In the genomic region with DNA sequence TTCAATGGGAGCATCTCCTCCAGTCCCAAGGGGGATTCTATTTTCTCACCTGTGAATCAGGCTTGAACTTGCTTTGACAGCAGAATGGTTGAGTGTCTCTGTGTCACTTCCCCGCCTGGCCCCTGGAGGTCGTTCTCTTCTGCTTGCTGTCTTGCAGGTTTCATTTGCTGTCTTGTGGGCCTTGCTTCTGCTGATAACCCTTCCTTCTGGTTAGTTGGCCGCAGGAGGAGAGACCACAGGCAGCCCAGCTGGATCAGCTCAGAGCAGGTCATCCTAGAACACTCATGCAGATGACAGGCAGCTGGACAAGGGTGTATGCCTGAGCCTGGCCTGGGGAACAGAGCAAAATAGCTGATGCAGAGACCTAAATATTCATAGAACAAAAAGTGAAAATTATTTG, we compare ENCODE assay signal across 13 cellular contexts.
DNase-seq lines count a peak whose midpoint lies in the region; ATAC-seq and TF ChIP-seq lines count a peak whose summit lies in the region.
"Had no signal": no experiment of that assay in that cellular context is flagged by ENCODE, and none has a peak within 500 bp of the region (broad histone marks: within the 10 kb centered on the region; RNA-seq: fewer than 3 reads in every experiment).

No MANE protein-coding gene starts in this region.

- H3K4me3 Mint-ChIP-seq in progenitor cell of endocrine pancreas (ENCODE audit: low read depth) = peak overlapping the region; percentile 33
- H3K4me3 Mint-ChIP-seq: activated CD4-positive, alpha-beta T cell treated with anti-CD3 and anti-CD28 coated beads, Interleukin-2, amount 10 ng/mL, durations not matched to agents 24 days and 14 days; naive thymus-derived CD4-positive, alpha-beta T cell had no signal

- intact Hi-C loops in esophagus muscularis mucosa (cut with DNase I) = no loop called here

- peak; percentile 92 for DNase-seq in esophagus muscularis mucosa (ENCODE audit: extremely low spot score)
- no peak for DNase-seq in progenitor cell of endocrine pancreas (ENCODE audit: low spot score, unreplicated experiment)
- DNase-seq in activated gamma-delta T cell treated with Interleukin-2 at 50 U/mL for 16 hours = no peak
- DNase-seq in NCI-H1694 (lab: John Stamatoyannopoulos, UW) = no peak
- no peak for DNase-seq in NCI-H1694 treated with DMSO at 0.1 percent for 48 hours (lab: John Stamatoyannopoulos, UW)
- DNase-seq: foreskin fibroblast; naive thymus-derived CD4-positive, alpha-beta T cell; NCI-H226; PC-9 had no signal

- peaks cover 36% of the 10 kb centered on the region for H3K4me1 Mint-ChIP-seq in progenitor cell of endocrine pancreas (ENCODE audit: low read depth)
- H3K4me1 Mint-ChIP-seq: activated CD4-positive, alpha-beta T cell treated with anti-CD3 and anti-CD28 coated beads, Interleukin-2, amount 10 ng/mL, durations not matched to agents 24 days and 14 days; naive thymus-derived CD4-positive, alpha-beta T cell had no signal

- no peaks in the 10 kb centered on the region for H3K4me1 ChIP-seq in esophagus muscularis mucosa

- peak overlapping the region; percentile 98 for H3K27ac Mint-ChIP-seq in progenitor cell of endocrine pancreas
- H3K27ac Mint-ChIP-seq: activated CD4-positive, alpha-beta T cell treated with anti-CD3 and anti-CD28 coated beads, Interleukin-2, amount 10 ng/mL, durations not matched to agents 24 days and 14 days had no signal

- TF ChIP-seq CTCF in esophagus muscularis mucosa (IDR thresholded peaks at IDR 0.05) = no peak
- peak; percentile 27 for TF ChIP-seq CTCF in progenitor cell of endocrine pancreas (IDR thresholded peaks at IDR 0.05; ENCODE audit: unreplicated experiment)

- ATAC-seq in GM19395 (IDR thresholded peaks at IDR 0.05; ENCODE audit: unreplicated experiment) (peak; percentile 42), HG03520 (IDR thresholded peaks at IDR 0.05; ENCODE audit: unreplicated experiment) (peak; percentile 64)
- ATAC-seq: naive thymus-derived CD4-positive, alpha-beta T cell had no signal

- no peak overlapping the region for H3K4me3 ChIP-seq in esophagus muscularis mucosa
- H3K4me3 ChIP-seq: PC-9 had no signal

- no peaks in the 10 kb centered on the region for H3K9me3 ChIP-seq in esophagus muscularis mucosa

- peaks cover 10% of the 10 kb centered on the region for H3K9me3 Mint-ChIP-seq in progenitor cell of endocrine pancreas (ENCODE audit: low read depth)
- H3K9me3 Mint-ChIP-seq: activated CD4-positive, alpha-beta T cell treated with anti-CD3 and anti-CD28 coated beads, Interleukin-2, amount 10 ng/mL, durations not matched to agents 24 days and 14 days had no signal

- no peaks in the 10 kb centered on the region for H3K36me3 ChIP-seq in esophagus muscularis mucosa

- H3K27me3 ChIP-seq in esophagus muscularis mucosa = no peaks in the 10 kb centered on the region

- no peak for TF ChIP-seq EP300 in esophagus muscularis mucosa (IDR thresholded peaks at IDR 0.05)

- H3K27me3 Mint-ChIP-seq in progenitor cell of endocrine pancreas = no peaks in the 10 kb centered on the region
- H3K27me3 Mint-ChIP-seq: activated CD4-positive, alpha-beta T cell treated with anti-CD3 and anti-CD28 coated beads, Interleukin-2, amount 10 ng/mL, durations not matched to agents 24 days and 14 days had no signal

- no peaks in the 10 kb centered on the region for H3K36me3 Mint-ChIP-seq in progenitor cell of endocrine pancreas (ENCODE audit: insufficient read depth)
- H3K36me3 Mint-ChIP-seq: naive thymus-derived CD4-positive, alpha-beta T cell had no signal

- H3K27ac ChIP-seq in esophagus muscularis mucosa (replicated peaks in 1 of 4) = no peak overlapping the region
- H3K27ac ChIP-seq: C4-2B, PC-9 had no signal

- TF ChIP-seq POLR2A in esophagus muscularis mucosa (IDR thresholded peaks at IDR 0.05; ENCODE audit: low read depth) = no peak

- WGBS in esophagus muscularis mucosa = 37% methylated on average over 3 of the region's 3 CpGs
